Comparison of ENCODE assay signal across 15 cellular contexts in genomic region chr2:197052371-197052770, GRCh38.
DNase-seq lines count a peak whose midpoint lies in the region; ATAC-seq lines count a peak whose summit lies in the region.
"Had no signal": no experiment of that assay in that cellular context is flagged by ENCODE, and none has a peak within 500 bp of the region (broad histone marks: within the 10 kb centered on the region; RNA-seq: fewer than 3 reads in every experiment).

No MANE protein-coding gene starts in this region.

- no peak for DNase-seq in activated naive CD8-positive, alpha-beta T cell treated with anti-CD3 and anti-CD28 coated beads for 36 hours
- DNase-seq in NCI-H2171 treated with DMSO at 0.1 percent for 48 hours (lab: John Stamatoyannopoulos, UW), result peak; percentile 91
- DNase-seq in activated naive CD8-positive, alpha-beta T cell treated with anti-CD3 and anti-CD28 coated beads, Interleukin-2, amount 50 U/mL, for 24 hours, result no peak
- no peak for DNase-seq in AG20443 (ENCODE audit: low spot score)
- DNase-seq: amniotic stem cell, colonic mucosa, heart right ventricle, KG1, NCI-H2029 treated with DMSO at 0.1 percent for 48 hours, spleen had no signal

- H3K4me1 Mint-ChIP-seq in activated naive CD8-positive, alpha-beta T cell (ENCODE audit: low read depth), result peaks cover 17% of the 10 kb centered on the region
- peaks cover 2% of the 10 kb centered on the region for H3K4me1 Mint-ChIP-seq in activated naive CD8-positive, alpha-beta T cell treated with anti-CD3 and anti-CD28 coated beads for 36 hours
- H3K4me1 Mint-ChIP-seq in activated naive CD8-positive, alpha-beta T cell treated with anti-CD3 and anti-CD28 coated beads, Interleukin-2, amount 50 U/mL, for 24 hours, result peaks cover 14% of the 10 kb centered on the region

- peaks cover 13% of the 10 kb centered on the region for H3K9me3 Mint-ChIP-seq in activated naive CD8-positive, alpha-beta T cell (ENCODE audit: low read depth)
- peaks cover 22% of the 10 kb centered on the region for H3K9me3 Mint-ChIP-seq in activated naive CD8-positive, alpha-beta T cell treated with anti-CD3 and anti-CD28 coated beads for 36 hours
- peaks cover 31% of the 10 kb centered on the region for H3K9me3 Mint-ChIP-seq in activated naive CD8-positive, alpha-beta T cell treated with anti-CD3 and anti-CD28 coated beads, Interleukin-2, amount 50 U/mL, for 24 hours

- H3K27ac Mint-ChIP-seq in activated naive CD8-positive, alpha-beta T cell, result peak overlapping the region; percentile 78
- no peak overlapping the region for H3K27ac Mint-ChIP-seq in activated naive CD8-positive, alpha-beta T cell treated with anti-CD3 and anti-CD28 coated beads for 36 hours
- peak overlapping the region; percentile 25 for H3K27ac Mint-ChIP-seq in activated naive CD8-positive, alpha-beta T cell treated with anti-CD3 and anti-CD28 coated beads, Interleukin-2, amount 50 U/mL, for 24 hours

- peaks cover 51% of the 10 kb centered on the region for H3K36me3 Mint-ChIP-seq in activated naive CD8-positive, alpha-beta T cell
- peaks cover 85% of the 10 kb centered on the region for H3K36me3 Mint-ChIP-seq in activated naive CD8-positive, alpha-beta T cell treated with anti-CD3 and anti-CD28 coated beads for 36 hours
- H3K36me3 Mint-ChIP-seq in activated naive CD8-positive, alpha-beta T cell treated with anti-CD3 and anti-CD28 coated beads, Interleukin-2, amount 50 U/mL, for 24 hours (ENCODE audit: low read depth), result peaks cover 81% of the 10 kb centered on the region

- ATAC-seq in activated naive CD8-positive, alpha-beta T cell treated with anti-CD3 and anti-CD28 coated beads, Interleukin-2, amount 50 U/mL, for 24 hours, result no peak
- no peak for ATAC-seq in GM18511 (IDR thresholded peaks at IDR 0.05; ENCODE audit: unreplicated experiment)
- ATAC-seq in HG03442 (IDR thresholded peaks at IDR 0.05; ENCODE audit: unreplicated experiment), result no peak
- ATAC-seq in HG02798 (IDR thresholded peaks at IDR 0.05; ENCODE audit: poor library complexity, unreplicated experiment), result no peak
- ATAC-seq: HCT116 had no signal

- no peaks in the 10 kb centered on the region for H3K27me3 Mint-ChIP-seq in activated naive CD8-positive, alpha-beta T cell
- no peaks in the 10 kb centered on the region for H3K27me3 Mint-ChIP-seq in activated naive CD8-positive, alpha-beta T cell treated with anti-CD3 and anti-CD28 coated beads for 36 hours
- H3K27me3 Mint-ChIP-seq in activated naive CD8-positive, alpha-beta T cell treated with anti-CD3 and anti-CD28 coated beads, Interleukin-2, amount 50 U/mL, for 24 hours, result no peaks in the 10 kb centered on the region

- H3K4me3 Mint-ChIP-seq in activated naive CD8-positive, alpha-beta T cell, result no peak overlapping the region
- no peak overlapping the region for H3K4me3 Mint-ChIP-seq in activated naive CD8-positive, alpha-beta T cell treated with anti-CD3 and anti-CD28 coated beads for 36 hours
- no peak overlapping the region for H3K4me3 Mint-ChIP-seq in activated naive CD8-positive, alpha-beta T cell treated with anti-CD3 and anti-CD28 coated beads, Interleukin-2, amount 50 U/mL, for 24 hours
